ENCODE assay signal across 27 cellular contexts in the genomic region with DNA sequence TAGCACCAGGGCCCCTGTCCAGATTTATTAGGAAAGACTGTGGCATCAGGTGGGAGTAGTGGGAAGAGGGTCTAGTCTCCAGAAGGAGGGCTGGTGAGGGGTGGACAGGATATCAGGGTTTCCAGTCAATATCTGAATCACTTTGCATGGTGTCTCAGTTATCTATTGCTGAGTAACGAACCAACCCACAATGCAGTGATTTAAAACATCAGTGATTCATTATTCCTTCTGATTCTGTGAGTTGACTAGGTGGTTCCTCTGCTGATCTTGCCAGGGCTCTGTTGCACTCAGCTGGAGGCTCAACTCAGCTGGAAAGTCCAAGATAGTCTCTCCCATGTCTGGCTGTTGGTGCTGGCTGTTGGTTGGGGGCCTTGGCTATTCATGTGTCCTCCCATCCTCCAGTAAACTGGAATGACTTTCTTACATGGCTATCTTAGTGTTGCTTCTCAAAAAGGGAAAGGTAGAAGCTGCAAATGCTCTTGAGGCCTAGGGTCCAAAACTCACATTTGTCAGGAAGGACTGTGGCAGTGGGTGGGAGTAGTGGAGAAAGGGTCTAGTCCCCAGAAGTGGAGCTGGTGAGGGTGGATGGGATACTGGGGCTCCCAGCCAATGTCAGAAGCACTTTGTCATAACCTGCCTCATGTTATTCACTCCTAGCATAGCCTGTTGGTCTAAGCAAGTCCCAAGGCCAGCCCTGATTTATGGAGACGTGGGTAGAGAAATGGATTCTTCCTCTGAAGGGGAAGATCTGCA. TPM values are rescaled to one million over a fixed set of nuclear protein-coding genes. Genes with fewer than 3 reads are reported as not detected.
"Had no signal": no experiment of that assay in that cellular context is flagged by ENCODE, and none has a peak within 500 bp of the region (broad histone marks: within the 10 kb centered on the region; RNA-seq: fewer than 3 reads in every experiment).

No MANE protein-coding gene starts in this region.

- H3K79me2 ChIP-seq: parathyroid adenoma had no signal

- H3K9ac ChIP-seq: parathyroid adenoma had no signal

- H3K27me3 ChIP-seq: esophagus squamous epithelium, right lobe of liver had no signal

- H3K36me3 Mint-ChIP-seq: immature natural killer cell; stimulated activated naive B cell treated with anti-CD40 and anti-IgM and Interleukin-4, amounts not matched to agents 10 μg/mL and 1 μg/mL and 100 μg/mL, for 72 hours had no signal

- H3K4me3 Mint-ChIP-seq: immature natural killer cell; nephron; stimulated activated naive B cell treated with anti-CD40 and anti-IgM and Interleukin-4, amounts not matched to agents 10 μg/mL and 1 μg/mL and 100 μg/mL, for 72 hours had no signal

- H3K27ac ChIP-seq: dorsolateral prefrontal cortex, gastroesophageal sphincter, left ventricle myocardium inferior, lower lobe of right lung, parathyroid adenoma, prostate gland, right lobe of liver, spleen had no signal

- H3K36me3 ChIP-seq: esophagus squamous epithelium, gastroesophageal sphincter, left ventricle myocardium inferior, lower lobe of right lung, prostate gland, right lobe of liver, spleen had no signal

- ATAC-seq: gastroesophageal sphincter; left cardiac atrium; lower lobe of right lung; right lobe of liver; stimulated activated naive B cell treated with anti-CD40 and anti-IgM and Interleukin-4, amounts not matched to agents 10 μg/mL and 1 μg/mL and 100 μg/mL, for 72 hours had no signal

- H3K27ac Mint-ChIP-seq: immature natural killer cell; nephron; stimulated activated naive B cell treated with anti-CD40 and anti-IgM and Interleukin-4, amounts not matched to agents 10 μg/mL and 1 μg/mL and 100 μg/mL, for 72 hours had no signal

- H3K4me1 ChIP-seq: gastroesophageal sphincter, left ventricle myocardium inferior, lower lobe of right lung, parathyroid adenoma, spleen had no signal

- FAIRE-seq: kidney had no signal

- H2AFZ ChIP-seq: parathyroid adenoma had no signal

- H3K9me3 ChIP-seq: esophagus squamous epithelium, gastroesophageal sphincter, left ventricle myocardium inferior, lower lobe of right lung, prostate gland, right lobe of liver, spleen had no signal

- DNase-seq: cortex of kidney; dorsolateral prefrontal cortex; effector CD8-positive, alpha-beta T cell; esophagus squamous epithelium; foreskin fibroblast; glutamatergic neuron; immature natural killer cell; kidney; left cardiac atrium; left ventricle myocardium inferior; lower lobe of right lung; mesenchymal stem cell; midbrain; occipital lobe; right lobe of liver; spleen; stimulated activated CD4-positive, alpha-beta T cell treated with anti-CD3 and anti-CD28 coated beads, Interleukin-15, amount 100 ng/mL, for 24 hours; stimulated activated CD4-positive, alpha-beta T cell treated with anti-CD3 and anti-CD28 coated beads, Interleukin-1b, Interleukin-23, amount 100 ng/mL, for 48 hours; stimulated activated CD4-positive, alpha-beta T cell treated with anti-CD3 and anti-CD28 coated beads, Interleukin-4, amount 100 ng/mL, for 24 hours; stimulated activated naive B cell treated with anti-CD40 and anti-IgM and Interleukin-4, amounts not matched to agents 10 μg/mL and 1 μg/mL and 100 μg/mL, for 72 hours; trophoblast cell had no signal

- H3K4me1 Mint-ChIP-seq: immature natural killer cell had no signal

- H3K4me3 ChIP-seq: dorsolateral prefrontal cortex, esophagus squamous epithelium, gastroesophageal sphincter, left ventricle myocardium inferior, lower lobe of right lung, prostate gland, right lobe of liver, spleen had no signal

RNA-seq across cellular contexts. Expression of gene IL1F10, which starts 13.9 kb away (rescaled TPM):
- total RNA-seq: dorsolateral prefrontal cortex, gastroesophageal sphincter, kidney, left cardiac atrium, left ventricle myocardium inferior, lower lobe of right lung, occipital lobe, prostate gland, renal cortical epithelial cell, right lobe of liver, spleen, urinary bladder had no signal
- polyA plus RNA-seq: immature natural killer cell, spleen, urinary bladder had no signal

RNA-seq across cellular contexts. Expression of gene IL36RN, which starts 22.6 kb away (rescaled TPM):
- total RNA-seq: dorsolateral prefrontal cortex, kidney, left cardiac atrium, left ventricle myocardium inferior, lower lobe of right lung, occipital lobe, prostate gland, renal cortical epithelial cell, right lobe of liver, spleen had no signal
- polyA plus RNA-seq: immature natural killer cell, spleen, urinary bladder had no signal

RNA-seq across cellular contexts. Expression of gene IL36B, which starts 29.0 kb away (rescaled TPM):
- total RNA-seq: dorsolateral prefrontal cortex, gastroesophageal sphincter, kidney, left cardiac atrium, left ventricle myocardium inferior, lower lobe of right lung, occipital lobe, prostate gland, renal cortical epithelial cell, right lobe of liver, spleen, urinary bladder had no signal
- polyA plus RNA-seq: immature natural killer cell, spleen, urinary bladder had no signal

RNA-seq across cellular contexts. Expression of gene IL1RN, which starts 45.8 kb away (rescaled TPM):
- total RNA-seq: occipital lobe, renal cortical epithelial cell had no signal
